In the genomic region with DNA sequence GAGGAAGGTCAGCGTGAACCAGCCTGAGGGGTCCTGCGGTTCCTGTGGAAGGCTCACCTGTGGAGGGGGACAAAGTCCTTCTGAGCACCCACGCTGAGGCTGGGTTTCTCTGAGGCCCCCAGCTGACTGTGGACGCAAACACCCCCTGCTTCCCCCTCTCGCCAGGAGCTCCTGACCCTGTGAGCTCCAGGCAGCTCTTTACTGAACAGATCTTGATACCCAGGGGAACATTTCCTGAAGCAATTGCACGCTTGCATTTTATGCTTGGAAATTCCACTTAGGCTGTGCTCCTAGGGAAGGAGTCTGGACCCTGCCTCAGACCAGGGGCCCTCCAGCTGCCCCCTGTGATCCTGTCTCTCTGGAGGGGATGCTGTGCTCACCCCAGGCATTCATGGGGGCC, we compare ENCODE assay signal across 29 cellular contexts.
"Had no signal": no experiment of that assay in that cellular context is flagged by ENCODE, and none has a peak within 500 bp of the region (broad histone marks: within the 10 kb centered on the region; RNA-seq: fewer than 3 reads in every experiment).

No MANE protein-coding gene starts in this region.

- H3K9me3 Mint-ChIP-seq: immature natural killer cell; mesothelial cell of epicardium; naive B cell; natural killer cell; stimulated activated memory B cell treated with anti-CD40 and anti-IgM and Interleukin-4, amounts not matched to agents 10 μg/mL and 1 μg/mL and 100 μg/mL, for 72 hours; stimulated activated naive CD8-positive, alpha-beta T cell treated with anti-CD3 and anti-CD28 coated beads, Interleukin-15, amount 100 ng/mL, for 72 hours; type B pancreatic cell had no signal

- H3K27ac Mint-ChIP-seq: immature natural killer cell; mesothelial cell of epicardium; naive B cell; natural killer cell; nephron progenitor cell; stimulated activated memory B cell treated with anti-CD40 and anti-IgM and Interleukin-4, amounts not matched to agents 10 μg/mL and 1 μg/mL and 100 μg/mL, for 72 hours; stimulated activated naive CD8-positive, alpha-beta T cell treated with anti-CD3 and anti-CD28 coated beads, Interleukin-15, amount 100 ng/mL, for 72 hours; type B pancreatic cell had no signal

- H3K27ac ChIP-seq: left lung, lower lobe of right lung, neural progenitor cell, pancreas, psoas muscle, right atrium auricular region, right lobe of liver, tibial nerve, vagina had no signal

- H3K36me3 ChIP-seq: left lung, lower lobe of right lung, neural progenitor cell, pancreas, right atrium auricular region, right lobe of liver, tibial nerve, vagina had no signal

- H3K27me3 ChIP-seq: neural progenitor cell, right atrium auricular region, right lobe of liver, tibial nerve, vagina had no signal

- H3K4me3 ChIP-seq: left lung, lower lobe of right lung, neural progenitor cell, pancreas, psoas muscle, right atrium auricular region, right lobe of liver, smooth muscle cell, tibial nerve, vagina had no signal

- H3K9ac ChIP-seq: neural progenitor cell had no signal

- H3K36me3 Mint-ChIP-seq: immature natural killer cell; mesothelial cell of epicardium; naive B cell; natural killer cell; stimulated activated memory B cell treated with anti-CD40 and anti-IgM and Interleukin-4, amounts not matched to agents 10 μg/mL and 1 μg/mL and 100 μg/mL, for 72 hours; type B pancreatic cell had no signal

- H3K4me1 ChIP-seq: left lung, lower lobe of right lung, neural progenitor cell, pancreas, psoas muscle, right atrium auricular region, right lobe of liver, vagina had no signal

- ATAC-seq: left colon; left lung; lower lobe of right lung; natural killer cell; pancreas; psoas muscle; right lobe of liver; stimulated activated memory B cell treated with anti-CD40 and anti-IgM and Interleukin-4, amounts not matched to agents 10 μg/mL and 1 μg/mL and 100 μg/mL, for 72 hours had no signal

- H3K4me2 ChIP-seq: neural progenitor cell, smooth muscle cell had no signal

- DNase-seq: hypothalamus; immature natural killer cell; kidney; left colon; left lung; lower lobe of right lung; mammary epithelial cell; mesenchymal stem cell; naive B cell; natural killer cell; nephron progenitor cell; pancreas; psoas muscle; right lobe of liver; stimulated activated CD4-positive, alpha-beta T cell treated with anti-CD3 and anti-CD28 coated beads, Interleukin-1b, Interleukin-23, amount 100 ng/mL, for 48 hours; stimulated activated CD4-positive, alpha-beta T cell treated with anti-CD3 and anti-CD28 coated beads, Interleukin-2, amount 100 ng/mL, for 48 hours; stimulated activated CD4-positive, alpha-beta T cell treated with anti-CD3 and anti-CD28 coated beads, Interleukin-4, amount 100 ng/mL, for 4 hours; stimulated activated CD8-positive, alpha-beta memory T cell treated with anti-CD3 and anti-CD28 coated beads, Interleukin-4, amount 100 ng/mL, for 48 hours; stimulated activated naive CD4-positive, alpha-beta T cell treated with Interleukin-2 at 50 U/mL for 16 hours; stimulated activated naive CD8-positive, alpha-beta T cell treated with anti-CD3 and anti-CD28 coated beads, Interleukin-15, amount 100 ng/mL, for 72 hours; substantia nigra had no signal

- H3K9me3 ChIP-seq: left lung, lower lobe of right lung, pancreas, psoas muscle, right atrium auricular region, right lobe of liver, tibial nerve, vagina had no signal

- H3K4me1 Mint-ChIP-seq: natural killer cell; stimulated activated memory B cell treated with anti-CD40 and anti-IgM and Interleukin-4, amounts not matched to agents 10 μg/mL and 1 μg/mL and 100 μg/mL, for 72 hours had no signal

- H3K4me3 Mint-ChIP-seq: immature natural killer cell; mesothelial cell of epicardium; naive B cell; natural killer cell; nephron progenitor cell; neural progenitor cell; stimulated activated memory B cell treated with anti-CD40 and anti-IgM and Interleukin-4, amounts not matched to agents 10 μg/mL and 1 μg/mL and 100 μg/mL, for 72 hours; stimulated activated naive CD8-positive, alpha-beta T cell treated with anti-CD3 and anti-CD28 coated beads, Interleukin-15, amount 100 ng/mL, for 72 hours; type B pancreatic cell had no signal

- H2AFZ ChIP-seq: neural progenitor cell had no signal
